Comparison of ENCODE assay signal across 1 cellular context in the genomic region with DNA sequence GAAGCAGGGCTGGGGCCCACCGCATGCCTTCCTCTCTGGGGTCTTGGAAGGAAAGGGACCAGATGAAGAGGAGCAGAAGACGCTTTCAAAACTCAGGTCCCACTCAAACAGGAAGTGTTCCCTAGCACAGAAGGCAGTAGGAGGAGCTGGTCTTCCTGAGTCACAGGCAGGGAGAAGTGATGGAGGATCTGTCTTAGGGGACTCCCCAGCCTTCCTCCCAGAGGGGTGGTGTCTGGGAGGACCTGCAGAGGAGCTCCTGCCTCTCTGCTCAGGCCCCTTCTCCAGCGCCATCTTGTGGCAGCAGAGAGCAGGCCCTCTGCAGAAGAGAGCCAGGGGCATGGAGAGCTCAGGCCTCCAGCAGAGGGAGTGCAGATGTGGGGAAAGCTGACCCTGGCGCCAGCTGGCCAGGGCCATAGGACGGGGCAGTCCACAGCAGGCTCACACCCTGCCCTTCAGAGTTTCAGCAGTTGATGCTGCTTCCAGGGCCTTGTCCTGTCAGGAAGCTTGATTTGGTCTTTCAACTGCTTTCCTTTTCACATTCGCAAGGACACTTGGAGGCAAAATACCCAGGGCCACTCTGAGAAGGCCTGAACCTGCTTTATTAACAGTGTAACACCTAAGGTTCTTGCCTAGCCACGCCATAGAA.
TF ChIP-seq lines count a peak whose summit lies in the region.

No MANE protein-coding gene starts in this region.

TF ChIP-seq in HepG2, 621 proteins besides CTCF, POLR2A, EP300 and RAD21 (continued from another document):
- TF ChIP-seq, protein P1, sequence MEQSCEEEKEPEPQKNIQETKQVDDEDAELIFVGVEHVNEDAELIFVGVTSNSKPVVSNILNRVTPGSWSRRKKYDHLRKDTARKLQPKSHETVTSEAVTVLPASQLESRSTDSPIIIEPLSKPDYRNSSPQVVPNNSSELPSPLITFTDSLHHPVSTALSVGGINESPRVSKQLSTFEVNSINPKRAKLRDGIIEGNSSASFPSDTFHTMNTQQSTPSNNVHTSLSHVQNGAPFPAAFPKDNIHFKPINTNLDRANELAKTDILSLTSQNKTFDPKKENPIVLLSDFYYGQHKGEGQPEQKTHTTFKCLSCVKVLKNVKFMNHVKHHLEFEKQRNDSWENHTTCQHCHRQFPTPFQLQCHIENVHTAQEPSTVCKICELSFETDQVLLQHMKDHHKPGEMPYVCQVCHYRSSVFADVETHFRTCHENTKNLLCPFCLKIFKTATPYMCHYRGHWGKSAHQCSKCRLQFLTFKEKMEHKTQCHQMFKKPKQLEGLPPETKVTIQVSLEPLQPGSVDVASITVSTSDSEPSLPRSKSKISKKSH (CRISPR knock-in tag; IDR thresholded peaks at IDR 0.05; ENCODE audit: borderline replicate concordance): peak; percentile 59; the same call in 1 of the 2 replicates
- TF ChIP-seq ZNF713 (CRISPR knock-in tag; IDR thresholded peaks at IDR 0.05): no peak
